Comparison of ENCODE assay signal across 18 cellular contexts in the genomic region with DNA sequence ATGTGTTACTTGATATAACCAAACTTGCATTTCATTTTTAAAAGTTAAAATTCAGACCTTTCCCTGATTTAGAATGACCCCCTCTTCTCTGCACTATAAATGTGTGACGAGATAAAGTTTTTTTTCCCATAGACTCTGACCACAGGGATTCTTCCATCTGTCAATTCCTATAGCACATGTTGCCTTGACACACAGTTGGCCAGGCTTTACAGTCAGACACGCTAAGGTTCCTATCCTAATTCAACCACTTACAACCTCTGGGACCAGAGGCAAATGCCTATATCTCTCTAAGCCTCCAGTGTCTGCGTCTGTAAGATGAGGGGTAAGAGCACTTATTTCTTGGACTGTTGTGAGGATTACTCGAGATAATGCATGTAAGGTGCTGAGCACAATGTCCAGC. TPM values are rescaled to one million over a fixed set of nuclear protein-coding genes. Genes with fewer than 3 reads are reported as not detected.
A peak's percentile ranks its signal among the peaks of the same experiment; 100 is the strongest.
DNase-seq lines count a peak whose midpoint lies in the region; ATAC-seq and TF ChIP-seq lines count a peak whose summit lies in the region.
"Had no signal": no experiment of that assay in that cellular context is flagged by ENCODE, and none has a peak within 500 bp of the region (broad histone marks: within the 10 kb centered on the region; RNA-seq: fewer than 3 reads in every experiment).

No MANE protein-coding gene starts in this region.

- H4K20me1 ChIP-seq in PC-3 (ENCODE audit: low read length) = no peaks in the 10 kb centered on the region
- no peaks in the 10 kb centered on the region for H4K20me1 ChIP-seq in osteoblast (ENCODE audit: insufficient read depth, low read length)

- H3K9me2 ChIP-seq in PC-3 (replicated peaks; ENCODE audit: low read length) = no peaks in the 10 kb centered on the region

- DNase-seq in Calu3 = no peak
- DNase-seq in PC-3 = no peak
- DNase-seq in cerebellum (ENCODE audit: low spot score) = peak; percentile 8
- peak; percentile 68 for DNase-seq in osteoblast (ENCODE audit: insufficient read length, low spot score, missing footprints)
- no peak for DNase-seq in activated gamma-delta T cell (lab: John Stamatoyannopoulos, UW)
- DNase-seq in tibial artery = no peak
- DNase-seq: activated naive CD8-positive, alpha-beta T cell treated with anti-CD3 and anti-CD28 coated beads, Interleukin-2, amount 10 ng/mL, durations not matched to agents 7 days and 5 days; gastrocnemius medialis; mesendoderm; NCI-H1105; NCI-H2227 treated with DMSO at 0.1 percent for 48 hours; stimulated activated CD4-positive, alpha-beta T cell treated with anti-CD3 and anti-CD28 coated beads, Interleukin-12 subunit alpha, Interleukin-12 subunit beta, amount 100 ng/mL, for 4 hours had no signal

- H3F3A ChIP-seq in PC-3 (ENCODE audit: low read length, unreplicated experiment) = no peaks in the 10 kb centered on the region

- no peak overlapping the region for H3K4me3 ChIP-seq in PC-3 (ENCODE audit: low read length)
- no peak overlapping the region for H3K4me3 ChIP-seq in osteoblast (ENCODE audit: insufficient read depth, low read length)
- H3K4me3 ChIP-seq in tibial artery = no peak overlapping the region
- H3K4me3 ChIP-seq: BLaER1 treated with 17β-estradiol and CSF1 and Interleukin-3, amounts not matched to agents 10 nM and 100 nM; gastrocnemius medialis; GM12878 had no signal

- TF ChIP-seq CTCF in Calu3 (IDR thresholded peaks at IDR 0.05; ENCODE audit: unreplicated experiment) = no peak
- no peak for TF ChIP-seq CTCF in PC-3 (conservative IDR thresholded peaks at IDR 0.05; ENCODE audit: low read depth, low read length)
- no peak for TF ChIP-seq CTCF in osteoblast (IDR thresholded peaks at IDR 0.05; ENCODE audit: extremely low read depth, low read depth, low read length)
- TF ChIP-seq CTCF in tibial artery (IDR thresholded peaks at IDR 0.05) = no peak

- H3K79me2 ChIP-seq in PC-3 (ENCODE audit: low read length) (peaks cover 14% of the 10 kb centered on the region), osteoblast (ENCODE audit: insufficient read depth, low read length) (peaks cover 22% of the 10 kb centered on the region)
- H3K79me2 ChIP-seq: parathyroid adenoma had no signal

- POLR2A ChIA-PET in PC-3 (lab: Charles Lee; ENCODE audit: unreplicated experiment) = interaction anchor here (0.6 kb wide), 2 partner anchors 9 to 85 kb away, joined by 3 to 4 read pairs; no protein-coding TSS in a partner anchor

- H3K9me3 Mint-ChIP-seq in Calu3 (ENCODE audit: low read depth, unreplicated experiment) = peaks cover 2% of the 10 kb centered on the region
- H3K9me3 Mint-ChIP-seq: activated naive CD8-positive, alpha-beta T cell treated with anti-CD3 and anti-CD28 coated beads, Interleukin-2, amount 10 ng/mL, durations not matched to agents 7 days and 5 days had no signal

- H3K9me3 ChIP-seq in PC-3 (ENCODE audit: low read length) (no peaks in the 10 kb centered on the region), osteoblast (ENCODE audit: low read depth, low read length) (no peaks in the 10 kb centered on the region), tibial artery (no peaks in the 10 kb centered on the region)
- H3K9me3 ChIP-seq: gastrocnemius medialis had no signal

- peak overlapping the region; percentile 42 for H3K27ac Mint-ChIP-seq in Calu3 (ENCODE audit: unreplicated experiment)
- H3K27ac Mint-ChIP-seq: activated naive CD8-positive, alpha-beta T cell treated with anti-CD3 and anti-CD28 coated beads, Interleukin-2, amount 10 ng/mL, durations not matched to agents 7 days and 5 days had no signal

- H3K4me1 Mint-ChIP-seq in Calu3 (ENCODE audit: low read depth, unreplicated experiment) = peaks cover 43% of the 10 kb centered on the region

- CTCF ChIA-PET in Calu3 (lab: Charles Lee) (interaction anchor here (1.3 to 1.5 kb wide), 2 partner anchors 16 to 233 kb away, joined by 4 read pairs; no protein-coding TSS in a partner anchor), PC-3 (lab: Charles Lee) (interaction anchor here (0.6 kb wide), 1 partner anchor 78 kb away, joined by 5 read pairs; no protein-coding TSS in a partner anchor)

- H3K4me3 Mint-ChIP-seq in Calu3 (ENCODE audit: low read depth, unreplicated experiment) = no peak overlapping the region
- H3K4me3 Mint-ChIP-seq: activated naive CD8-positive, alpha-beta T cell treated with anti-CD3 and anti-CD28 coated beads, Interleukin-2, amount 10 ng/mL, durations not matched to agents 7 days and 5 days had no signal

- H3K27me3 ChIP-seq in PC-3 (ENCODE audit: low read length) (no peaks in the 10 kb centered on the region), osteoblast (ENCODE audit: insufficient read depth, low read length) (no peaks in the 10 kb centered on the region), tibial artery (no peaks in the 10 kb centered on the region)
- H3K27me3 ChIP-seq: BLaER1 treated with 17β-estradiol and CSF1 and Interleukin-3, amounts not matched to agents 10 nM and 100 nM; gastrocnemius medialis had no signal

- H3K36me3 Mint-ChIP-seq in Calu3 (ENCODE audit: insufficient read depth, unreplicated experiment) = peaks cover 9% of the 10 kb centered on the region

- H2AFZ ChIP-seq in PC-3 (ENCODE audit: low read length) (no peak overlapping the region), osteoblast (ENCODE audit: low read length) (no peak overlapping the region)
- H2AFZ ChIP-seq: parathyroid adenoma had no signal

- no TSS peak for BruUV-seq in Calu3 (replicated peaks; lab: Mats Ljungman, UMichigan)
- BruUV-seq in PC-3 (replicated peaks; lab: Mats Ljungman, UMichigan) = no TSS peak

- no peak overlapping the region for H3K9ac ChIP-seq in PC-3 (ENCODE audit: low read length)
- H3K9ac ChIP-seq: BLaER1 treated with 17β-estradiol and CSF1 and Interleukin-3, amounts not matched to agents 10 nM and 100 nM; parathyroid adenoma had no signal

- H3K4me1 ChIP-seq in PC-3 (ENCODE audit: insufficient read depth, low read length) = peaks cover 55% of the 10 kb centered on the region
- H3K4me1 ChIP-seq in osteoblast (ENCODE audit: insufficient read depth, low read length) = peaks cover 48% of the 10 kb centered on the region
- H3K4me1 ChIP-seq in tibial artery = no peaks in the 10 kb centered on the region
- H3K4me1 ChIP-seq: parathyroid adenoma had no signal

- H3K4me2 ChIP-seq in PC-3 (ENCODE audit: low read length) (no peak overlapping the region), osteoblast (ENCODE audit: insufficient read depth, low read length) (no peak overlapping the region)
- H3K4me2 ChIP-seq: BLaER1 treated with 17β-estradiol and CSF1 and Interleukin-3, amounts not matched to agents 10 nM and 100 nM had no signal

- no peak for ATAC-seq in PC-3
- ATAC-seq in HG03520 (IDR thresholded peaks at IDR 0.05; ENCODE audit: unreplicated experiment) = no peak
- ATAC-seq in HG03280 (IDR thresholded peaks at IDR 0.05; ENCODE audit: unreplicated experiment) = no peak
- ATAC-seq: gastrocnemius medialis, GM12878, HCT116 had no signal

- H3K36me3 ChIP-seq in PC-3 (ENCODE audit: low read depth, low read length) (no peaks in the 10 kb centered on the region), osteoblast (ENCODE audit: insufficient read depth, low read length) (peaks cover 5% of the 10 kb centered on the region), tibial artery (peaks cover 0 to 9% (median 3%) of the 10 kb centered on the region in 3 donors)
- H3K36me3 ChIP-seq: gastrocnemius medialis had no signal

- intact Hi-C loops in Calu3 (cut with micrococcal nuclease; ENCODE audit: unreplicated experiment) = no loop called here
- intact Hi-C loops in PC-3 (cut with micrococcal nuclease) = no loop called here
- intact Hi-C loops in tibial artery (cut with DNase I; ENCODE audit: low total_unique reads) = no loop called here

- 0 out of 2 replicates have a peak overlapping the region, but pooled peaks have one; percentile 51 for H3K27ac ChIP-seq in PC-3 (ENCODE audit: low read length)
- H3K27ac ChIP-seq in osteoblast (ENCODE audit: low read depth, low read length) = peak overlapping the region; percentile 57
- no peak overlapping the region for H3K27ac ChIP-seq in tibial artery
- H3K27ac ChIP-seq: BLaER1 treated with 17β-estradiol and CSF1 and Interleukin-3, amounts not matched to agents 10 nM and 100 nM; gastrocnemius medialis; parathyroid adenoma had no signal

- no peaks in the 10 kb centered on the region for H3K27me3 Mint-ChIP-seq in Calu3 (ENCODE audit: unreplicated experiment)
- H3K27me3 Mint-ChIP-seq: activated naive CD8-positive, alpha-beta T cell treated with anti-CD3 and anti-CD28 coated beads, Interleukin-2, amount 10 ng/mL, durations not matched to agents 7 days and 5 days had no signal

RNA-seq across cellular contexts. Expression of gene KCNS1, which starts 40.6 kb away (rescaled TPM):
- 10.4 and 10.7 TPM in 2 replicates for total RNA-seq in Calu3 (2022)
- total RNA-seq in PC-3 (2014; rRNA removed) = not detected in 2 replicates
- total RNA-seq in cerebellum = 1.2 TPM
- 0.59 and 1.1 TPM in 2 replicates for total RNA-seq in osteoblast
- total RNA-seq: gastrocnemius medialis, GM12878 had no signal

RNA-seq across cellular contexts. Expression of gene WFDC5, which starts 54.6 kb away (rescaled TPM):
- total RNA-seq in Calu3 (2022) (not detected in 2 replicates), PC-3 (2014; rRNA removed) (not detected in 2 replicates), cerebellum (not detected), osteoblast (not detected in 2 replicates)
- total RNA-seq: activated naive CD8-positive, alpha-beta T cell treated with anti-CD3 and anti-CD28 coated beads, Interleukin-2, amount 10 ng/mL, durations not matched to agents 7 days and 5 days; gastrocnemius medialis; GM12878 had no signal

Comparison
In these comparisons a context has a peak if more than half of its experiments do, and no peak if none do; other contexts are left out.
1. DNase-seq: peak in cerebellum (single experiment) and osteoblast (single experiment); none in Calu3 (single experiment), PC-3 (single experiment), activated gamma-delta T cell (single experiment) and tibial artery (0 of 2).
2. H3K27ac ChIP-seq: peak in PC-3 (single experiment) and osteoblast (single experiment); none in tibial artery (0 of 2).